ENCODE assay signal across 1 cellular context in genomic region chr3:38397320-38397719, GRCh38.
A peak's percentile ranks its signal among the peaks of the same experiment; 100 is the strongest.
TF ChIP-seq lines count a peak whose summit lies in the region.

No MANE protein-coding gene starts in this region.

TF ChIP-seq in HepG2, 621 proteins besides CTCF, POLR2A, EP300 and RAD21 (continued from another document):
- TF ChIP-seq ZSCAN5A (CRISPR knock-in tag; IDR thresholded peaks at IDR 0.05; ENCODE audit: borderline replicate concordance) (no peak), PRDM4 (CRISPR knock-in tag; IDR thresholded peaks at IDR 0.05; ENCODE audit: borderline replicate concordance) (no peak), MIER2 (CRISPR knock-in tag; IDR thresholded peaks at IDR 0.05) (peak; percentile 98), ZFP36L2 (CRISPR knock-in tag; IDR thresholded peaks at IDR 0.05) (no peak), ZBTB37 (CRISPR knock-in tag; IDR thresholded peaks at IDR 0.05) (no peak), ZNF367 (CRISPR knock-in tag; IDR thresholded peaks at IDR 0.05; ENCODE audit: borderline replicate concordance) (no peak), ZNF724P (CRISPR knock-in tag; IDR thresholded peaks at IDR 0.05; ENCODE audit: borderline replicate concordance) (no peak), KDM5B (CRISPR knock-in tag; IDR thresholded peaks at IDR 0.05; ENCODE audit: borderline replicate concordance) (0 out of 2 replicates have a peak, but pooled peaks have one; percentile 25), GZF1 (CRISPR knock-in tag; IDR thresholded peaks at IDR 0.05) (no peak), ZNF232 (CRISPR knock-in tag; IDR thresholded peaks at IDR 0.05; ENCODE audit: borderline replicate concordance) (0 out of 2 replicates have a peak, but pooled peaks have one; percentile 80), ZNF563 (CRISPR knock-in tag; IDR thresholded peaks at IDR 0.05) (peak; percentile 55; the same call in 1 of the 2 replicates), DRAP1 (CRISPR knock-in tag; IDR thresholded peaks at IDR 0.05) (no peak), ZNF572 (CRISPR knock-in tag; IDR thresholded peaks at IDR 0.05) (no peak), ZNF776 (CRISPR knock-in tag; IDR thresholded peaks at IDR 0.05) (no peak), KMT2B (CRISPR knock-in tag; IDR thresholded peaks at IDR 0.05) (peak; percentile 47; the same call in 1 of the 2 replicates), KDM4B (CRISPR knock-in tag; IDR thresholded peaks at IDR 0.05) (no peak), ZNF274 (CRISPR knock-in tag; IDR thresholded peaks at IDR 0.05) (no peak), ZNF264 (CRISPR knock-in tag; IDR thresholded peaks at IDR 0.05) (no peak), ARHGAP35 (CRISPR knock-in tag; IDR thresholded peaks at IDR 0.05; ENCODE audit: borderline replicate concordance) (0 out of 2 replicates have a peak, but pooled peaks have one; percentile 46), GABPA (IDR thresholded peaks at IDR 0.05; ENCODE audit: low read depth, low read length) (no peak), GABPA (CRISPR knock-in tag; IDR thresholded peaks at IDR 0.05; ENCODE audit: low read depth) (no peak)
TF ChIP-seq in HepG2: peak in this region for 93.
